In genomic region chr7:5766321-5766761, GRCh38 we compare ENCODE assay signal across 14 cellular contexts. TPM values are rescaled to one million over a fixed set of nuclear protein-coding genes. Genes with fewer than 3 reads are reported as not detected.
DNase-seq lines count a peak whose midpoint lies in the region; ATAC-seq and TF ChIP-seq lines count a peak whose summit lies in the region.
"Had no signal": no experiment of that assay in that cellular context is flagged by ENCODE, and none has a peak within 500 bp of the region (broad histone marks: within the 10 kb centered on the region; RNA-seq: fewer than 3 reads in every experiment).

No MANE protein-coding gene starts in this region.

- peak overlapping the region; percentile 27 for H3K4me2 ChIP-seq in skeletal muscle satellite cell (ENCODE audit: low read length)

- peak overlapping the region; percentile 44 for H3K27ac Mint-ChIP-seq in activated CD4-positive, alpha-beta T cell treated with anti-CD3 and anti-CD28 coated beads for 36 hours
- H3K27ac Mint-ChIP-seq: activated CD4-positive, alpha-beta T cell treated with anti-CD3 and anti-CD28 coated beads, Interleukin-2, amount 10 ng/mL, durations not matched to agents 24 days and 14 days had no signal

- H3K36me3 ChIP-seq in SJSA1, result peaks cover 3% of the 10 kb centered on the region; the same call in 1 of the 2 replicates
- H3K36me3 ChIP-seq in skeletal muscle satellite cell (ENCODE audit: insufficient read depth, low read length), result no peaks in the 10 kb centered on the region

- intact Hi-C loops in activated CD4-positive, alpha-beta T cell treated with anti-CD3 and anti-CD28 coated beads for 36 hours (cut with DNase I, micrococcal nuclease), result no loop called here

- no peak for ATAC-seq in activated CD4-positive, alpha-beta T cell treated with anti-CD3 and anti-CD28 coated beads for 36 hours

- H3K36me3 Mint-ChIP-seq in activated CD4-positive, alpha-beta T cell treated with anti-CD3 and anti-CD28 coated beads for 36 hours (ENCODE audit: low read depth), result peaks cover 4% of the 10 kb centered on the region

- peak overlapping the region; percentile 3 for H3K9ac ChIP-seq in skeletal muscle satellite cell (ENCODE audit: low read depth, low read length)

- no peaks in the 10 kb centered on the region for H3K27me3 Mint-ChIP-seq in activated CD4-positive, alpha-beta T cell treated with anti-CD3 and anti-CD28 coated beads for 36 hours
- H3K27me3 Mint-ChIP-seq: activated CD4-positive, alpha-beta T cell treated with anti-CD3 and anti-CD28 coated beads, Interleukin-2, amount 10 ng/mL, durations not matched to agents 24 days and 14 days had no signal

- H3K9me3 Mint-ChIP-seq in activated CD4-positive, alpha-beta T cell treated with anti-CD3 and anti-CD28 coated beads for 36 hours (ENCODE audit: low read depth), result no peaks in the 10 kb centered on the region
- H3K9me3 Mint-ChIP-seq: activated CD4-positive, alpha-beta T cell treated with anti-CD3 and anti-CD28 coated beads, Interleukin-2, amount 10 ng/mL, durations not matched to agents 24 days and 14 days had no signal

- H3K4me3 ChIP-seq in SJSA1 (no peak overlapping the region), fibroblast of mammary gland (ENCODE audit: control insufficient read depth, low read depth, low read length) (no peak overlapping the region), skeletal muscle satellite cell (ENCODE audit: low read length) (no peak overlapping the region)
- H3K4me3 ChIP-seq: skin epidermis had no signal

- DNase-seq in activated CD4-positive, alpha-beta T cell treated with anti-CD3 and anti-CD28 coated beads for 36 hours, result no peak
- DNase-seq in activated CD4-positive, alpha-beta T cell treated with anti-CD3 and anti-CD28 coated beads for 48 hours, result no peak
- DNase-seq in SJSA1 (ENCODE audit: low read depth in 1 of 2, low spot score in 2 of 2) (peak; percentile 54 to 76), fibroblast of mammary gland (ENCODE audit: low read depth) (peak; percentile 54), nucleus accumbens (lab: John Stamatoyannopoulos, UW) (no peak), G401 (ENCODE audit: low spot score) (no peak), DMS79 (lab: John Stamatoyannopoulos, UW) (no peak)
- DNase-seq: activated CD4-positive, alpha-beta T cell treated with anti-CD3 and anti-CD28 coated beads, Interleukin-2, amount 10 ng/mL, durations not matched to agents 24 days and 14 days; glutamatergic neuron; mammary epithelial cell; SIG-M5 had no signal

- H3K27ac ChIP-seq in SJSA1, result peak overlapping the region; percentile 79
- H3K27ac ChIP-seq: 22Rv1, skin epidermis had no signal

- H3K9me3 ChIP-seq in SJSA1 (replicated peaks) (no peaks in the 10 kb centered on the region), skeletal muscle satellite cell (replicated peaks; ENCODE audit: low read length) (no peaks in the 10 kb centered on the region)

- TF ChIP-seq CTCF in fibroblast of mammary gland (conservative IDR thresholded peaks at IDR 0.05; ENCODE audit: control insufficient read depth, insufficient read depth, low read depth, low read length), result no peak

- no peaks in the 10 kb centered on the region for H3K27me3 ChIP-seq in SJSA1 (replicated peaks)
- no peaks in the 10 kb centered on the region for H3K27me3 ChIP-seq in skeletal muscle satellite cell (ENCODE audit: control insufficient read depth, insufficient read depth, low read length)

- POLR2A ChIA-PET in activated CD4-positive, alpha-beta T cell treated with anti-CD3 and anti-CD28 coated beads for 36 hours (lab: Charles Lee), result interaction anchor here (1.0 kb wide), 1 partner anchor 8 kb away, joined by 9 read pairs; no protein-coding TSS in a partner anchor

- no peak overlapping the region for H3K4me3 Mint-ChIP-seq in activated CD4-positive, alpha-beta T cell treated with anti-CD3 and anti-CD28 coated beads for 36 hours
- H3K4me3 Mint-ChIP-seq: activated CD4-positive, alpha-beta T cell treated with anti-CD3 and anti-CD28 coated beads, Interleukin-2, amount 10 ng/mL, durations not matched to agents 24 days and 14 days had no signal

- H3K4me1 ChIP-seq in SJSA1 (replicated peaks) (peaks cover 50% of the 10 kb centered on the region), skeletal muscle satellite cell (ENCODE audit: control insufficient read depth, insufficient read depth, low read length) (peaks cover 23% of the 10 kb centered on the region)

- H3K4me1 Mint-ChIP-seq in activated CD4-positive, alpha-beta T cell treated with anti-CD3 and anti-CD28 coated beads for 36 hours, result peaks cover 31% of the 10 kb centered on the region

- in situ Hi-C loops in G401 (cut with HindIII; ENCODE audit: low sequenced_read_pairs), result no loop called here

- CTCF ChIA-PET in activated CD4-positive, alpha-beta T cell treated with anti-CD3 and anti-CD28 coated beads for 36 hours (lab: Charles Lee), result interaction anchor here (0.7 to 2.1 kb wide), 9 partner anchors 10 to 107 kb away, joined by 3 to 6 read pairs (median 3); partner anchors contain the start of gene RNF216

RNA-seq across cellular contexts. Expression of gene RNF216, which starts 15.1 kb away (rescaled TPM):
- total RNA-seq in activated CD4-positive, alpha-beta T cell treated with anti-CD3 and anti-CD28 coated beads for 36 hours, result 10 to 100 TPM; 37.2 to 41.1 TPM
- 24.5 and 33.0 TPM in 2 replicates for total RNA-seq in SJSA1 (2014; rRNA removed; shearing (Covaris generic))
- 26.6 and 27.1 TPM in 2 replicates for total RNA-seq in skeletal muscle satellite cell (2012; rRNA removed)
- total RNA-seq in G401 (2014; rRNA removed; shearing (Covaris generic)), result 21.7 and 28.2 TPM in 2 replicates

Comparison
In these comparisons a context has a peak if more than half of its experiments do, and no peak if none do; other contexts are left out.
1. DNase-seq: peak in SJSA1 (2 of 2) and fibroblast of mammary gland (single experiment); none in activated CD4-positive, alpha-beta T cell treated with anti-CD3 and anti-CD28 coated beads for 36 hours (single experiment), activated CD4-positive, alpha-beta T cell treated with anti-CD3 and anti-CD28 coated beads for 48 hours (single experiment), nucleus accumbens (0 of 56), G401 (single experiment) and DMS79 (single experiment).